18 cellular contexts compared by ENCODE assay signal in genomic region chr3:128597900-128598299, GRCh38.
"Had no signal": no experiment of that assay in that cellular context is flagged by ENCODE, and none has a peak within 500 bp of the region (broad histone marks: within the 10 kb centered on the region; RNA-seq: fewer than 3 reads in every experiment).

No MANE protein-coding gene starts in this region.

- H3K4me3 ChIP-seq: breast epithelium, esophagus squamous epithelium, gastrocnemius medialis, ovary, thoracic aorta, uterus had no signal

- H3K36me3 Mint-ChIP-seq: activated CD4-positive, alpha-beta memory T cell treated with anti-CD3 and anti-CD28 coated beads for 36 hours; activated naive CD8-positive, alpha-beta T cell had no signal

- H3K27ac ChIP-seq: breast epithelium, esophagus squamous epithelium, gastrocnemius medialis, ovary, thoracic aorta, uterus had no signal

- ATAC-seq: gastrocnemius medialis, left ventricle myocardium superior had no signal

- H3K4me3 Mint-ChIP-seq: activated CD4-positive, alpha-beta memory T cell treated with anti-CD3 and anti-CD28 coated beads for 36 hours; activated naive CD8-positive, alpha-beta T cell; activated T-cell treated with anti-CD3 and anti-CD28 coated beads, Interleukin-2, amount 50 U/mL, for 4 hours; nephron progenitor cell; stimulated activated naive CD8-positive, alpha-beta T cell treated with anti-CD3 and anti-CD28 coated beads, Interleukin-15, amount 100 ng/mL, for 72 hours had no signal

- DNase-seq: activated CD4-positive, alpha-beta memory T cell treated with anti-CD3 and anti-CD28 coated beads for 36 hours; activated CD4-positive, alpha-beta T cell treated with anti-CD3 and anti-CD28 coated beads for 1 hour; activated effector memory CD4-positive, alpha-beta T cell treated with anti-CD3 and anti-CD28 coated beads, Interleukin-2, amount 50 U/mL, for 16 hours; activated T-cell treated with anti-CD3 and anti-CD28 coated beads, Interleukin-2, amount 50 U/mL, for 4 hours; anterior cingulate cortex; esophagus squamous epithelium; gastrocnemius medialis; kidney; left ventricle myocardium superior; mesendoderm; nephron progenitor cell; ovary; stimulated activated CD4-positive, alpha-beta T cell treated with anti-CD3 and anti-CD28 coated beads, Interleukin-4, amount 100 ng/mL, for 1 hour; stimulated activated naive CD8-positive, alpha-beta T cell treated with anti-CD3 and anti-CD28 coated beads, Interleukin-15, amount 100 ng/mL, for 72 hours; uterus had no signal

- H3K36me3 ChIP-seq: breast epithelium, esophagus squamous epithelium, gastrocnemius medialis, ovary, thoracic aorta, uterus had no signal

- H3K9me3 Mint-ChIP-seq: activated CD4-positive, alpha-beta memory T cell treated with anti-CD3 and anti-CD28 coated beads for 36 hours; activated T-cell treated with anti-CD3 and anti-CD28 coated beads, Interleukin-2, amount 50 U/mL, for 4 hours; nephron progenitor cell; stimulated activated naive CD8-positive, alpha-beta T cell treated with anti-CD3 and anti-CD28 coated beads, Interleukin-15, amount 100 ng/mL, for 72 hours had no signal

- H3K9me3 ChIP-seq: breast epithelium, esophagus squamous epithelium, gastrocnemius medialis, ovary, thoracic aorta, uterus had no signal

- H3K27ac Mint-ChIP-seq: activated CD4-positive, alpha-beta memory T cell treated with anti-CD3 and anti-CD28 coated beads for 36 hours; activated naive CD8-positive, alpha-beta T cell; nephron progenitor cell; stimulated activated naive CD8-positive, alpha-beta T cell treated with anti-CD3 and anti-CD28 coated beads, Interleukin-15, amount 100 ng/mL, for 72 hours had no signal
